Comparison of ENCODE assay signal across 8 cellular contexts in the genomic region with DNA sequence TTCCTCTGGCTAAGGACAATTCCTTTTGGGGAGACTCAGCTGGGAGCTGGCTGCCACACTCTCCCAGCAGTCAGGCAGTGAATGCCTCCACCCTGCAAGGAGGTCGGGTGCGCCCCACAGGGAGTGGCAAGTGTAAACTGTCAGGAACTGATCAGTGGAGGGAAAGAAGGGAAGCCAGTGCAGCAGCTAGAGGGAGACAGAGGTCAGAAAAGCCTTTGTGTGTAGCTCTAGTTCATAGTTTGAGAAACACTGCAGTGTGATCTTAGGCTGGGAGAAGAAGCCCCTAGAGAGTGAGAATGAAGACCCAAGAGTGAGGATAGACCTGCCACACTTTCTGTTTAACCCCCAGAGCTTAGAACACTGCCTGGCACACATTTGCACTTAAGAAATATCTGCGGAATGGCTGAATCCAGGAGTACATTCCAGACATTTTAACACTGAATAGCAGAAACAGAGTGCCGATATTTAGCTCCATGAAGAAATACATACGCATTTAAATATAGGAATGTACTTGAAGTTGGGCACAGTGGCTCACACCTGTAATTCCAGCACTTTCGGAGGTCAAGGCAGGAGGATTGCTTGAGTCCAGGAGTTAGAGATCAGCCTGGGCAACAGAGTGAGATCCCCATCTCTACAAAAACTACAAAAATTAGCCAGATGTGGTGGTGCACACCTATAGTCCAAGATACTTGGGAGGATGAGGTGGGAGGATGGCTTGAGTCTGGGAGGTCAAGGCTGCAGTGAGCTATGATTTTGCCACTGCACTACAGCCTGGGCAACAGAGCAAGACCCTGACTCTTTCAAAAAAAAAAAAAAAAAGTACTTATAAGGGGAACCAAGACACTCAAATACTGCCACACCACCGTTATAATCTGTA. TPM values are rescaled to one million over a fixed set of nuclear protein-coding genes. Genes with fewer than 3 reads are reported as not detected.
DNase-seq lines count a peak whose midpoint lies in the region; ATAC-seq, FAIRE-seq and TF ChIP-seq lines count a peak whose summit lies in the region.

No MANE protein-coding gene starts in this region.

- H3K79me1 ChIP-seq in H9 (ENCODE audit: insufficient read depth, low read depth, low read length, poor library complexity, severe bottlenecking): no peaks in the 10 kb centered on the region

- peaks cover 0 to 3% of the 10 kb centered on the region in 2 experiments; a peak in 1 of 4 replicates for H3K4me1 Mint-ChIP-seq in H9

- H2AK5ac ChIP-seq in H9 (ENCODE audit: insufficient read length, low read length): no peak overlapping the region

- no peak overlapping the region for H2BK5ac ChIP-seq in H9 (ENCODE audit: insufficient read length, low read length)

- no peak for FAIRE-seq in frontal cortex (lab: Jason Lieb, UNC)

- no peak overlapping the region for H3K27ac ChIP-seq in H9 (ENCODE audit: insufficient read length, low read depth, low read length)

- H2BK120ac ChIP-seq in H9 (ENCODE audit: low read depth, low read length, poor library complexity, severe bottlenecking): no peak overlapping the region

- no peak overlapping the region for H4K8ac ChIP-seq in H9 (replicated peaks; ENCODE audit: insufficient read length, low read depth, low read length)

- no peak overlapping the region for H3K18ac ChIP-seq in H9 (ENCODE audit: insufficient read length, low read depth, low read length)

- H3K27me3 Mint-ChIP-seq in H9 (ENCODE audit: low read depth): no peaks in the 10 kb centered on the region

- H3K79me2 ChIP-seq in H9 (ENCODE audit: insufficient read depth, low read length): no peaks in the 10 kb centered on the region

- H4K20me1 ChIP-seq in H9 (ENCODE audit: control insufficient read depth, insufficient read depth, insufficient read length): no peaks in the 10 kb centered on the region

- ATAC-seq in HG03521 (IDR thresholded peaks at IDR 0.05; ENCODE audit: unreplicated experiment) (no peak), GM19324 (IDR thresholded peaks at IDR 0.05; ENCODE audit: low FRiP score, unreplicated experiment) (no peak)

- DNase-seq in BE2C (peak; percentile 41), H9 (peak; percentile 62), RPMI8226 (peak; percentile 23), frontal cortex (ENCODE audit: low spot score in 2 of 2) (peak; percentile 35 to 53), superior temporal gyrus (ENCODE audit: extremely low spot score) (peak; percentile 83), GM19240 (ENCODE audit: insufficient read length, low spot score) (no peak)

- no peaks in the 10 kb centered on the region for H3K23me2 ChIP-seq in H9 (ENCODE audit: insufficient read length, low read depth, low read length, poor library complexity, severe bottlenecking)

- no peak overlapping the region for H3K23ac ChIP-seq in H9 (ENCODE audit: insufficient read length, low read depth, low read length)

- no peak overlapping the region for H3K4me2 ChIP-seq in H9 (ENCODE audit: insufficient read depth, insufficient read length, low read length)

- no peak overlapping the region for H4K91ac ChIP-seq in H9 (ENCODE audit: insufficient read length, low read depth, low read length)

- no CpG with 5 or more reads among the region's 7 CpGs for WGBS in H9 (ENCODE audit: extremely low coverage, insufficient read length, low lambda C conversion rate)

- H3K36me3 Mint-ChIP-seq in H9 (ENCODE audit: insufficient read depth in 1 of 3, low read depth in 3 of 3): no peaks in the 10 kb centered on the region

- no peaks in the 10 kb centered on the region for H3K9me3 Mint-ChIP-seq in H9

- no peak overlapping the region for H3K14ac ChIP-seq in H9 (ENCODE audit: insufficient read depth, low read length)

- H4K5ac ChIP-seq in H9 (ENCODE audit: insufficient read length, low read depth, low read length): no peak overlapping the region

- H3K4me3 ChIP-seq in BE2C (ENCODE audit: low read depth, low read length): no peak overlapping the region

- no peak overlapping the region for H3K56ac ChIP-seq in H9 (ENCODE audit: insufficient read length, low read depth, low read length)

- TF ChIP-seq CTCF in BE2C (IDR thresholded peaks at IDR 0.05; ENCODE audit: low read depth, low read length) (peak; percentile 84), H9 (conservative IDR thresholded peaks at IDR 0.05) (peak; percentile 72)

- no peak overlapping the region for H2BK20ac ChIP-seq in H9 (ENCODE audit: low read depth, low read length, poor library complexity, severe bottlenecking)

- H3K9me3 ChIP-seq in BE2C: no peaks in the 10 kb centered on the region
- no peaks in the 10 kb centered on the region for H3K9me3 ChIP-seq in H9 (ENCODE audit: control insufficient read depth, low read depth, low read length)

- H3K4ac ChIP-seq in H9 (ENCODE audit: low read depth, low read length): no peak overlapping the region

- H3K4me1 ChIP-seq in BE2C: no peaks in the 10 kb centered on the region
- H3K4me1 ChIP-seq in H9 (ENCODE audit: insufficient read depth, low read length): no peaks in the 10 kb centered on the region

- H3K27ac Mint-ChIP-seq in H9: peak overlapping the region in 1 of 3 experiments; percentile 34; a peak in 2 of 7 replicates

- H2AFZ ChIP-seq in H9 (ENCODE audit: low read length): no peak overlapping the region

- H3T11ph ChIP-seq in H9 (ENCODE audit: low read length): no peak overlapping the region

- H3K27me3 ChIP-seq in BE2C: no peaks in the 10 kb centered on the region
- H3K27me3 ChIP-seq in H9 (ENCODE audit: insufficient read depth, low read length): no peaks in the 10 kb centered on the region

- H3K4me3 Mint-ChIP-seq in H9: no peak overlapping the region

- no peak overlapping the region for H2BK12ac ChIP-seq in H9 (ENCODE audit: insufficient read length, low read depth, low read length)

- H3K36me3 ChIP-seq in BE2C: no peaks in the 10 kb centered on the region

- H3K9ac ChIP-seq in H9 (ENCODE audit: extremely low read depth, insufficient read length, low read length): no peak overlapping the region

- no peak overlapping the region for H2BK15ac ChIP-seq in H9 (ENCODE audit: low read depth, low read length)

RNA-seq across cellular contexts. Expression of gene SLC5A11, which starts 11.1 kb away (rescaled TPM):
- polyA plus RNA-seq in BE2C (2012; ENCODE audit: insufficient read depth, insufficient read length, low read depth): not detected
- total RNA-seq in H9 (2021) (0.15 and 0.22 TPM in 2 replicates), frontal cortex (not detected)
